1 cellular context compared by ENCODE assay signal in genomic region chr16:46688657-46689491, GRCh38.
TF ChIP-seq lines count a peak whose summit lies in the region.

VPS35 (minus strand) TSS chr16:46689178; CDS start chr16:46689133, 45 bp downstream.

TF ChIP-seq in SK-N-SH, 30 proteins besides CTCF, POLR2A, EP300 and RAD21 (continued from another document):
- no peak for TF ChIP-seq FOSL2 (IDR thresholded peaks at IDR 0.05; ENCODE audit: borderline replicate concordance, low read depth)
- TF ChIP-seq EZH2phosphoT487 (IDR thresholded peaks at IDR 0.05; ENCODE audit: borderline replicate concordance, low read depth) = no peak
- TF ChIP-seq TCF12 (IDR thresholded peaks at IDR 0.05) = peak; percentile 10; the same call in 1 of the 2 replicates
- TF ChIP-seq REST (IDR thresholded peaks at IDR 0.05; ENCODE audit: low read depth, low read length) = no peak
- TF ChIP-seq FOXJ3 (CRISPR knock-in tag; IDR thresholded peaks at IDR 0.05) = no peak
- TF ChIP-seq, protein P1, sequence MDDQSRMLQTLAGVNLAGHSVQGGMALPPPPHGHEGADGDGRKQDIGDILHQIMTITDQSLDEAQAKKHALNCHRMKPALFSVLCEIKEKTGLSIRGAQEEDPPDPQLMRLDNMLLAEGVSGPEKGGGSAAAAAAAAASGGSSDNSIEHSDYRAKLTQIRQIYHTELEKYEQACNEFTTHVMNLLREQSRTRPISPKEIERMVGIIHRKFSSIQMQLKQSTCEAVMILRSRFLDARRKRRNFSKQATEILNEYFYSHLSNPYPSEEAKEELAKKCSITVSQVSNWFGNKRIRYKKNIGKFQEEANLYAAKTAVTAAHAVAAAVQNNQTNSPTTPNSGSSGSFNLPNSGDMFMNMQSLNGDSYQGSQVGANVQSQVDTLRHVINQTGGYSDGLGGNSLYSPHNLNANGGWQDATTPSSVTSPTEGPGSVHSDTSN (IDR thresholded peaks at IDR 0.05) = peak; percentile 99
- no peak for TF ChIP-seq RCOR1 (IDR thresholded peaks at IDR 0.05; ENCODE audit: low read length)
- no peak for TF ChIP-seq MAX (IDR thresholded peaks at IDR 0.05; ENCODE audit: low read depth)
- peak; percentile 44; the same call in 1 of the 2 replicates for TF ChIP-seq SIN3A (IDR thresholded peaks at IDR 0.05; ENCODE audit: borderline replicate concordance, low read depth, low read length)
- TF ChIP-seq USF1 (IDR thresholded peaks at IDR 0.05; ENCODE audit: borderline replicate concordance, low read depth) = peak; percentile 96
- no peak for TF ChIP-seq NRF1 (IDR thresholded peaks at IDR 0.05; ENCODE audit: low read depth, low read length)
- peak; percentile 85 for TF ChIP-seq CHD2 (IDR thresholded peaks at IDR 0.05; ENCODE audit: low read length, partially characterized antibody)
- no peak for TF ChIP-seq SMC3 (IDR thresholded peaks at IDR 0.05; ENCODE audit: low read depth, low read length)
TF ChIP-seq in SK-N-SH: peak in this region for 12.
